In genomic region chr14:99625476-99625875, GRCh38 we compare ENCODE assay signal across 30 cellular contexts. TPM values are rescaled to one million over a fixed set of nuclear protein-coding genes. Genes with fewer than 3 reads are reported as not detected.
"Had no signal": no experiment of that assay in that cellular context is flagged by ENCODE, and none has a peak within 500 bp of the region (broad histone marks: within the 10 kb centered on the region; RNA-seq: fewer than 3 reads in every experiment).

No MANE protein-coding gene starts in this region.

- H3K27me3 ChIP-seq: ascending aorta, breast epithelium, cardiac muscle cell, colonic mucosa had no signal

- ATAC-seq: activated CD4-positive, alpha-beta T cell treated with anti-CD3 and anti-CD28 coated beads for 36 hours; activated CD8-positive, alpha-beta memory T cell treated with anti-CD3 and anti-CD28 coated beads, Interleukin-2, amount 10 ng/mL, durations not matched to agents 7 days and 5 days; activated CD8-positive, alpha-beta T cell treated with anti-CD3 and anti-CD28 coated beads, Interleukin-2, amount 10 ng/mL, durations not matched to agents 7 days and 5 days; activated naive CD4-positive, alpha-beta T cell treated with anti-CD3 and anti-CD28 coated beads, Interleukin-2, amount 50 U/mL, for 72 hours had no signal

- H3K4me3 ChIP-seq: ascending aorta, breast epithelium, cardiac muscle cell, colonic mucosa had no signal

- FAIRE-seq: frontal cortex had no signal

- H3K27ac ChIP-seq: ascending aorta, cardiac muscle cell, colonic mucosa had no signal

- DNase-seq: activated CD4-positive, alpha-beta memory T cell treated with anti-CD3 and anti-CD28 coated beads for 36 hours; activated CD4-positive, alpha-beta T cell treated with anti-CD3 and anti-CD28 coated beads for 36 hours; activated CD4-positive, alpha-beta T cell treated with anti-CD3 and anti-CD28 coated beads, Interleukin-2, amount 10 ng/mL, durations not matched to agents 24 days and 14 days; activated CD4-positive, CD25-positive, alpha-beta regulatory T cell; activated CD4-positive, CD25-positive, alpha-beta regulatory T cell treated with anti-CD3 and anti-CD28 coated beads, Interleukin-2, amount 50 U/mL, for 72 hours; activated CD8-positive, alpha-beta memory T cell treated with anti-CD3 and anti-CD28 coated beads, Interleukin-2, amount 10 ng/mL, durations not matched to agents 7 days and 5 days; activated CD8-positive, alpha-beta memory T cell treated with anti-CD3 and anti-CD28 coated beads, Interleukin-2, amount 50 U/mL, for 4 hours; activated CD8-positive, alpha-beta T cell treated with anti-CD3 and anti-CD28 coated beads, Interleukin-2, amount 10 ng/mL, durations not matched to agents 7 days and 5 days; activated gamma-delta T cell; activated naive CD4-positive, alpha-beta T cell; activated naive CD4-positive, alpha-beta T cell treated with anti-CD3 and anti-CD28 coated beads, Interleukin-2, amount 10 ng/mL, durations not matched to agents 7 days and 5 days; activated naive CD8-positive, alpha-beta T cell treated with anti-CD3 and anti-CD28 coated beads, Interleukin-2, amount 10 ng/mL, durations not matched to agents 7 days and 5 days; activated T-cell treated with anti-CD3 and anti-CD28 coated beads, Interleukin-2, amount 50 U/mL, for 1 hour; activated T-cell treated with anti-CD3 and anti-CD28 coated beads, Interleukin-2, amount 50 U/mL, for 48 hours; central memory CD4-positive, alpha-beta T cell; cerebellar nuclear complex; colonic mucosa; effector memory CD4-positive, alpha-beta T cell; foreskin fibroblast; head of caudate nucleus; T-helper 2 cell had no signal

- H3K9me3 ChIP-seq: ascending aorta, breast epithelium, colonic mucosa had no signal

- H3K4me1 ChIP-seq: ascending aorta, breast epithelium, colonic mucosa had no signal

- H3K36me3 ChIP-seq: ascending aorta, breast epithelium, cardiac muscle cell, colonic mucosa had no signal

RNA-seq across cellular contexts. Expression of gene HHIPL1, which starts 19.5 kb away (rescaled TPM):
- total RNA-seq: activated CD4-positive, alpha-beta T cell treated with anti-CD3 and anti-CD28 coated beads, Interleukin-2, amount 10 ng/mL, durations not matched to agents 24 days and 14 days; activated CD8-positive, alpha-beta memory T cell treated with anti-CD3 and anti-CD28 coated beads for 36 hours; activated CD8-positive, alpha-beta T cell treated with anti-CD3 and anti-CD28 coated beads, Interleukin-2, amount 10 ng/mL, durations not matched to agents 7 days and 5 days; activated T-helper 1 cell treated with anti-CD3 and anti-CD28 coated beads, Interleukin-12 subunit alpha, Interleukin-12 subunit beta, Interleukin-2, Interleukin-4 antibody, amounts not matched to agents 30 ng/mL and 10 ng/mL and 1 ng/mL, durations not matched to agents 14 hours and 24 hours and 36 hours had no signal

RNA-seq across cellular contexts. Expression of gene CYP46A1, which starts 58.6 kb away (rescaled TPM):
- total RNA-seq: activated CD8-positive, alpha-beta T cell treated with anti-CD3 and anti-CD28 coated beads, Interleukin-2, amount 10 ng/mL, durations not matched to agents 7 days and 5 days; activated T-helper 1 cell treated with anti-CD3 and anti-CD28 coated beads, Interleukin-12 subunit alpha, Interleukin-12 subunit beta, Interleukin-2, Interleukin-4 antibody, amounts not matched to agents 30 ng/mL and 10 ng/mL and 1 ng/mL, durations not matched to agents 14 hours and 24 hours and 36 hours; ascending aorta; esophagus mucosa; T-helper 1 cell treated with Interleukin-12 subunit alpha and Interleukin-12 subunit beta and Interleukin-4 antibody, amounts not matched to agents 30 ng/mL and 1 ng/mL, for 36 hours had no signal
